In genomic region chr12:65742481-65742971, GRCh38 we compare ENCODE assay signal across 7 cellular contexts.
DNase-seq lines count a peak whose midpoint lies in the region; ATAC-seq and TF ChIP-seq lines count a peak whose summit lies in the region.

No MANE protein-coding gene starts in this region.

- H3K36me3 ChIP-seq in breast epithelium = no peaks in the 10 kb centered on the region

- intact Hi-C loops in breast epithelium (cut with DNase I; ENCODE audit: low total_unique reads) = no loop called here

- H3K4me3 Mint-ChIP-seq in immature natural killer cell = peak overlapping the region; percentile 58 to 76 (median 72)

- no peak overlapping the region for H3K27ac ChIP-seq in breast epithelium

- TF ChIP-seq POLR2A in breast epithelium (IDR thresholded peaks at IDR 0.05) = no peak

- peak overlapping the region; percentile 52 to 83 (median 54) for H3K4me3 ChIP-seq in breast epithelium

- H3K36me3 Mint-ChIP-seq in immature natural killer cell = no peaks in the 10 kb centered on the region

- no peak for TF ChIP-seq CTCF in breast epithelium (IDR thresholded peaks at IDR 0.05)

- H3K4me1 Mint-ChIP-seq in immature natural killer cell = peaks cover 17 to 19% of the 10 kb centered on the region in 2 donors

- ATAC-seq in HG02852 (IDR thresholded peaks at IDR 0.05; ENCODE audit: unreplicated experiment) (no peak), HG03097 (IDR thresholded peaks at IDR 0.05; ENCODE audit: low FRiP score, unreplicated experiment) (no peak)

- no peaks in the 10 kb centered on the region for H3K4me1 ChIP-seq in breast epithelium

- H3K9me3 Mint-ChIP-seq in immature natural killer cell = peaks cover 0 to 2% (median 0%) of the 10 kb centered on the region in 6 donors

- peaks cover 0 to 22% of the 10 kb centered on the region in 2 donors for H3K27me3 ChIP-seq in breast epithelium

- no peaks in the 10 kb centered on the region for H3K9me3 ChIP-seq in breast epithelium

- no peak overlapping the region for H3K27ac Mint-ChIP-seq in immature natural killer cell

- peaks cover 7 to 19% (median 9%) of the 10 kb centered on the region in 3 donors for H3K27me3 Mint-ChIP-seq in immature natural killer cell (ENCODE audit: low read depth in 3 of 3)

- DNase-seq in HuH-7.5 (ENCODE audit: low spot score) (peak; percentile 70), breast epithelium (ENCODE audit: low spot score in 2 of 2) (no peak), immature natural killer cell (no peak), stromal cell of bone marrow (ENCODE audit: low read depth) (peak; percentile 27), RKO (ENCODE audit: low spot score) (no peak)

Comparison
In these comparisons a context has a peak if more than half of its experiments do, and no peak if none do; other contexts are left out.
1. DNase-seq: peak in HuH-7.5 (single experiment) and stromal cell of bone marrow (single experiment); none in breast epithelium (0 of 2), immature natural killer cell (0 of 3) and RKO (single experiment).